In genomic region chr2:45263147-45263546, GRCh38 we compare ENCODE assay signal across 14 cellular contexts.
A peak's percentile ranks its signal among the peaks of the same experiment; 100 is the strongest.
DNase-seq lines count a peak whose midpoint lies in the region; ATAC-seq and TF ChIP-seq lines count a peak whose summit lies in the region.
"Had no signal": no experiment of that assay in that cellular context is flagged by ENCODE, and none has a peak within 500 bp of the region (broad histone marks: within the 10 kb centered on the region; RNA-seq: fewer than 3 reads in every experiment).

No MANE protein-coding gene starts in this region.

- H3K9me2 ChIP-seq in Karpas-422 (replicated peaks; ENCODE audit: insufficient read depth, low read length): no peaks in the 10 kb centered on the region

- no peak overlapping the region for H3K27ac Mint-ChIP-seq in type B pancreatic cell
- no peak overlapping the region for H3K27ac Mint-ChIP-seq in activated CD8-positive, alpha-beta T cell treated with anti-CD3 and anti-CD28 coated beads for 36 hours
- H3K27ac Mint-ChIP-seq: CD4-positive, CD25-positive, alpha-beta regulatory T cell had no signal

- intact Hi-C loops in left ventricle myocardium superior (cut with micrococcal nuclease): no loop called here
- intact Hi-C loops in activated CD8-positive, alpha-beta T cell treated with anti-CD3 and anti-CD28 coated beads for 36 hours (cut with micrococcal nuclease): no loop called here

- CTCF ChIA-PET in activated CD8-positive, alpha-beta T cell treated with anti-CD3 and anti-CD28 coated beads for 36 hours (lab: Charles Lee): no interaction called here

- peak overlapping the region; percentile 60; the same call in 1 of the 2 replicates for H2AFZ ChIP-seq in Karpas-422 (ENCODE audit: low read length)

- peaks cover 45% of the 10 kb centered on the region for H3K4me1 Mint-ChIP-seq in type B pancreatic cell (ENCODE audit: unreplicated experiment)
- H3K4me1 Mint-ChIP-seq in activated CD8-positive, alpha-beta T cell treated with anti-CD3 and anti-CD28 coated beads for 36 hours (ENCODE audit: low read depth): no peaks in the 10 kb centered on the region

- no peaks in the 10 kb centered on the region for H3K9me3 ChIP-seq in Karpas-422 (ENCODE audit: low read length)
- H3K9me3 ChIP-seq: sigmoid colon had no signal

- POLR2A ChIA-PET in activated CD8-positive, alpha-beta T cell treated with anti-CD3 and anti-CD28 coated beads for 36 hours (lab: Charles Lee): no interaction called here

- no peaks in the 10 kb centered on the region for H3K9me3 Mint-ChIP-seq in type B pancreatic cell
- no peaks in the 10 kb centered on the region for H3K9me3 Mint-ChIP-seq in activated CD8-positive, alpha-beta T cell treated with anti-CD3 and anti-CD28 coated beads for 36 hours
- H3K9me3 Mint-ChIP-seq: CD4-positive, CD25-positive, alpha-beta regulatory T cell had no signal

- no peaks in the 10 kb centered on the region for H4K20me1 ChIP-seq in Karpas-422 (ENCODE audit: insufficient read depth, low read depth, low read length)

- DNase-seq in COR-L47 (lab: John Stamatoyannopoulos, UW): peak; percentile 48
- peak; percentile 79 for DNase-seq in Karpas-422
- DNase-seq in T1000 (lab: John Stamatoyannopoulos, UW): peak; percentile 40
- peak; percentile 75 to 83 for DNase-seq in lung microvascular endothelial cell (ENCODE audit: low read depth in 2 of 2)
- DNase-seq in left ventricle myocardium superior: no peak
- no peak for DNase-seq in type B pancreatic cell (ENCODE audit: extremely low spot score, unreplicated experiment)
- DNase-seq in RPMI8226: no peak
- no peak for DNase-seq in activated CD8-positive, alpha-beta T cell treated with anti-CD3 and anti-CD28 coated beads for 36 hours
- DNase-seq: activated CD4-positive, alpha-beta T cell treated with anti-CD3 and anti-CD28 coated beads, Interleukin-2, amount 50 U/mL, for 4 hours; CD4-positive, CD25-positive, alpha-beta regulatory T cell; effector CD8-positive, alpha-beta T cell; NCI-H1930; sigmoid colon; T-helper 1 cell had no signal

- H3K27ac ChIP-seq in Karpas-422 (ENCODE audit: low read length): peak overlapping the region; percentile 80
- H3K27ac ChIP-seq: sigmoid colon had no signal

- peaks cover 82% of the 10 kb centered on the region for H3K4me1 ChIP-seq in Karpas-422 (ENCODE audit: low read length)
- H3K4me1 ChIP-seq: sigmoid colon had no signal

- no peaks in the 10 kb centered on the region for H3K79me2 ChIP-seq in Karpas-422 (ENCODE audit: low read length)

- peak overlapping the region; percentile 38 for H3K9ac ChIP-seq in Karpas-422 (ENCODE audit: low read length)

- peak overlapping the region; percentile 62 for H3K4me2 ChIP-seq in Karpas-422 (ENCODE audit: low read depth, low read length, poor library complexity, severe bottlenecking)

- H3K4me3 Mint-ChIP-seq in type B pancreatic cell: no peak overlapping the region
- no peak overlapping the region for H3K4me3 Mint-ChIP-seq in activated CD8-positive, alpha-beta T cell treated with anti-CD3 and anti-CD28 coated beads for 36 hours
- H3K4me3 Mint-ChIP-seq: CD4-positive, CD25-positive, alpha-beta regulatory T cell had no signal

- no peak for ATAC-seq in left ventricle myocardium superior
- ATAC-seq in activated CD8-positive, alpha-beta T cell treated with anti-CD3 and anti-CD28 coated beads for 36 hours: no peak

- H3K36me3 ChIP-seq in Karpas-422 (ENCODE audit: insufficient read depth, low read length): no peaks in the 10 kb centered on the region
- H3K36me3 ChIP-seq: sigmoid colon had no signal

- H3K36me3 Mint-ChIP-seq in type B pancreatic cell: no peaks in the 10 kb centered on the region
- no peaks in the 10 kb centered on the region for H3K36me3 Mint-ChIP-seq in activated CD8-positive, alpha-beta T cell treated with anti-CD3 and anti-CD28 coated beads for 36 hours (ENCODE audit: low read depth)
- H3K36me3 Mint-ChIP-seq: CD4-positive, CD25-positive, alpha-beta regulatory T cell had no signal

- H3K4me3 ChIP-seq in Karpas-422 (ENCODE audit: low read length): peak overlapping the region; percentile 37; the same call in 1 of the 2 replicates
- H3K4me3 ChIP-seq: sigmoid colon had no signal

- H3K27me3 Mint-ChIP-seq in type B pancreatic cell: peaks cover 61% of the 10 kb centered on the region
- peaks cover 9% of the 10 kb centered on the region for H3K27me3 Mint-ChIP-seq in activated CD8-positive, alpha-beta T cell treated with anti-CD3 and anti-CD28 coated beads for 36 hours

- TF ChIP-seq CTCF in type B pancreatic cell (conservative IDR thresholded peaks at IDR 0.05): no peak
- TF ChIP-seq CTCF in activated CD8-positive, alpha-beta T cell treated with anti-CD3 and anti-CD28 coated beads for 36 hours (IDR thresholded peaks at IDR 0.05): no peak

- no peaks in the 10 kb centered on the region for H3K27me3 ChIP-seq in Karpas-422 (ENCODE audit: low read length)
- H3K27me3 ChIP-seq: sigmoid colon had no signal

Comparison
In these comparisons a context has a peak if more than half of its experiments do, and no peak if none do; other contexts are left out.
1. DNase-seq: peak in COR-L47 (single experiment), Karpas-422 (single experiment), T1000 (single experiment) and lung microvascular endothelial cell (2 of 2); none in left ventricle myocardium superior (single experiment), type B pancreatic cell (single experiment), RPMI8226 (single experiment) and activated CD8-positive, alpha-beta T cell treated with anti-CD3 and anti-CD28 coated beads for 36 hours (single experiment).